In genomic region chr14:106530423-106531107, GRCh38 we compare ENCODE assay signal across 8 cellular contexts.
DNase-seq lines count a peak whose midpoint lies in the region; ATAC-seq, FAIRE-seq and TF ChIP-seq lines count a peak whose summit lies in the region.

No MANE protein-coding gene starts in this region.

- H3K27ac ChIP-seq in mesendoderm (ENCODE audit: low read depth, low read length) (no peak overlapping the region), ovary (no peak overlapping the region)

- in situ Hi-C loops in GM13976 (cut with MboI; ENCODE audit: low sequenced_read_pairs, unreplicated experiment), result no loop called here

- no peak overlapping the region for H3K56ac ChIP-seq in mesendoderm (ENCODE audit: low read length)

- intact Hi-C loops in ovary (cut with DNase I), result no loop called here

- ATAC-seq in HG02642 (IDR thresholded peaks at IDR 0.05; ENCODE audit: poor library complexity, unreplicated experiment), result peak; percentile 92

- H2BK120ac ChIP-seq in mesendoderm (ENCODE audit: low read depth, low read length), result no peak overlapping the region

- no peak overlapping the region for H3K9ac ChIP-seq in mesendoderm (ENCODE audit: low read length)

- no peaks in the 10 kb centered on the region for H3K79me1 ChIP-seq in mesendoderm (ENCODE audit: low read length)

- H3K18ac ChIP-seq in mesendoderm (ENCODE audit: low read length), result no peak overlapping the region

- no peak overlapping the region for H2AK5ac ChIP-seq in mesendoderm (ENCODE audit: low read length)

- H4K8ac ChIP-seq in mesendoderm (ENCODE audit: low read depth, low read length), result no peak overlapping the region

- FAIRE-seq in HTR-8/SVneo (lab: Jason Lieb, UNC), result no peak

- no CpG with 5 or more reads among the region's 12 CpGs for WGBS in mesendoderm (ENCODE audit: extremely low coverage, insufficient coverage, low lambda C conversion rate)
- 60 to 63% (median 61%) methylated on average over 12 of the region's 12 CpGs for WGBS in ovary, 3 donors

- no peak overlapping the region for H2BK15ac ChIP-seq in mesendoderm (replicated peaks; ENCODE audit: low read depth)

- H3K4me3 ChIP-seq in mesendoderm (ENCODE audit: low read length) (no peak overlapping the region), ovary (no peak overlapping the region)

- H3K79me2 ChIP-seq in mesendoderm (ENCODE audit: control insufficient read depth, insufficient read depth, low read length), result no peaks in the 10 kb centered on the region

- TF ChIP-seq EP300 in ovary (IDR thresholded peaks at IDR 0.05), result no peak

- H2BK5ac ChIP-seq in mesendoderm (ENCODE audit: low read length), result no peak overlapping the region

- H3K27me3 ChIP-seq in mesendoderm (ENCODE audit: insufficient read depth, low read length, poor library complexity) (no peaks in the 10 kb centered on the region), ovary (no peaks in the 10 kb centered on the region)

- H3K36me3 ChIP-seq in mesendoderm (ENCODE audit: control insufficient read depth, insufficient read depth, low read length), result no peaks in the 10 kb centered on the region
- H3K36me3 ChIP-seq in ovary, result no peaks in the 10 kb centered on the region

- no peaks in the 10 kb centered on the region for H3K9me3 ChIP-seq in ovary

- no peak overlapping the region for H3K4me2 ChIP-seq in mesendoderm (ENCODE audit: low read length)

- H3K23ac ChIP-seq in mesendoderm (ENCODE audit: low read length), result no peak overlapping the region

- DNase-seq in GM13976 (ENCODE audit: low spot score), result peak; percentile 48
- DNase-seq in SW480 (ENCODE audit: low spot score), result peak; percentile 29
- DNase-seq in mesendoderm, result peak; percentile 9
- no peak for DNase-seq in HTR-8/SVneo (ENCODE audit: insufficient read length, low spot score)
- no peak for DNase-seq in 8988T
- DNase-seq in NCI-H2081 treated with DMSO at 0.1 percent for 48 hours (lab: John Stamatoyannopoulos, UW), result no peak
- DNase-seq in ovary, result no peak

- TF ChIP-seq CTCF in GM13976 (IDR thresholded peaks at IDR 0.05; ENCODE audit: borderline replicate concordance, control extremely low read depth, extremely low read depth, insufficient read depth, missing control alignments) (peak; percentile 61), ovary (IDR thresholded peaks at IDR 0.05) (no peak)

- TF ChIP-seq POLR2A in ovary (IDR thresholded peaks at IDR 0.05), result no peak

- H3K4me1 ChIP-seq in mesendoderm (ENCODE audit: control insufficient read depth, low read depth, low read length) (no peaks in the 10 kb centered on the region), ovary (ENCODE audit: insufficient read depth) (no peaks in the 10 kb centered on the region)

- H3K4ac ChIP-seq in mesendoderm (ENCODE audit: low read depth, low read length), result no peak overlapping the region

- no peak overlapping the region for H4K5ac ChIP-seq in mesendoderm (ENCODE audit: low read length)

Comparison
In these comparisons a context has a peak if more than half of its experiments do, and no peak if none do; other contexts are left out.
1. DNase-seq: peak in GM13976 (single experiment), SW480 (single experiment) and mesendoderm (single experiment); none in HTR-8/SVneo (single experiment), 8988T (single experiment), NCI-H2081 treated with DMSO at 0.1 percent for 48 hours (single experiment) and ovary (0 of 5).